In genomic region chr11:34988294-34989255, GRCh38 we compare ENCODE assay signal across 11 cellular contexts.
A peak's percentile ranks its signal among the peaks of the same experiment; 100 is the strongest.
DNase-seq lines count a peak whose midpoint lies in the region; ATAC-seq and TF ChIP-seq lines count a peak whose summit lies in the region.
"Had no signal": no experiment of that assay in that cellular context is flagged by ENCODE, and none has a peak within 500 bp of the region (broad histone marks: within the 10 kb centered on the region; RNA-seq: fewer than 3 reads in every experiment).

No MANE protein-coding gene starts in this region.

- no peak overlapping the region for H3K4me3 ChIP-seq in mucosa of descending colon
- H3K4me3 ChIP-seq: colonic mucosa had no signal

- peak; percentile 82 for ATAC-seq in GM21619 (IDR thresholded peaks at IDR 0.05; ENCODE audit: unreplicated experiment)
- ATAC-seq in mucosa of descending colon: no peak
- ATAC-seq in GM19023 (IDR thresholded peaks at IDR 0.05; ENCODE audit: unreplicated experiment): no peak

- no peaks in the 10 kb centered on the region for H3K4me1 ChIP-seq in mucosa of descending colon (ENCODE audit: low read depth)
- H3K4me1 ChIP-seq: colonic mucosa had no signal

- intact Hi-C loops in mucosa of descending colon (cut with DNase I, micrococcal nuclease): no loop called here

- H3K36me3 ChIP-seq in mucosa of descending colon (ENCODE audit: low read depth): peaks cover 3% of the 10 kb centered on the region
- H3K36me3 ChIP-seq: colonic mucosa had no signal

- peak; percentile 36 for DNase-seq in Daoy (ENCODE audit: low read depth)
- DNase-seq in Kasumi-1 (lab: John Stamatoyannopoulos, UW): peak; percentile 33 to 35
- DNase-seq in dedifferentiated amniotic fluid mesenchymal stem cell (ENCODE audit: extremely low spot score): peak; percentile 42
- DNase-seq in mucosa of descending colon: no peak
- DNase-seq in NCI-H1417 treated with DMSO at 0.1 percent for 48 hours (lab: John Stamatoyannopoulos, UW): no peak
- DNase-seq in HUDEP-2 (lab: John Stamatoyannopoulos, UW; ENCODE audit: unreplicated experiment in 76 of 76): no peak
- DNase-seq: colonic mucosa, NCI-H1092 had no signal

- no peaks in the 10 kb centered on the region for H3K9me3 ChIP-seq in mucosa of descending colon
- H3K9me3 ChIP-seq: colonic mucosa, neutrophil had no signal

- TF ChIP-seq CTCF in mucosa of descending colon (IDR thresholded peaks at IDR 0.05): no peak

Comparison
In these comparisons a context has a peak if more than half of its experiments do, and no peak if none do; other contexts are left out.
1. DNase-seq: peak in Daoy (single experiment), Kasumi-1 (2 of 2) and dedifferentiated amniotic fluid mesenchymal stem cell (single experiment); none in mucosa of descending colon (0 of 3), NCI-H1417 treated with DMSO at 0.1 percent for 48 hours (single experiment) and HUDEP-2 (0 of 76).